ENCODE assay signal across 16 cellular contexts in the genomic region with DNA sequence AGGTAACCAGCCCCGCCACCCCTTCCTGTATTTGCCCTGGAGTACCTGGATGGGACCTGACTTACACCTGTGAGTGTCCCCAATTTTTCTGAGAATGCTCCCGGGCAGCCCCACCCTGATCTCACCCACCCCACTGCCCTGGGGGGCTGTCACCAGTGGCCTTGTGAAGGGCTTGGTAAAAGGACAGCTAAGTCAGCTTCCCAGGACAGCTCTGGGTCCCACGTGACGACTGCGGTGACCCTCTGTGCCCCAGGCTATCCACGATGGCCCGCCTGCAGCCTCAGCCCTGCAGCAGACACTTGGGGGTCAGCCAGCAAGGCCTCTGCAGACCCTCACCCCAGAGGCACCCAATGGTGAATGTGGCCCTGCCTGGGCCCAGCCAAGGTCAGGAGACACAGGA. TPM values are rescaled to one million over a fixed set of nuclear protein-coding genes. Genes with fewer than 3 reads are reported as not detected.
"Had no signal": no experiment of that assay in that cellular context is flagged by ENCODE, and none has a peak within 500 bp of the region (broad histone marks: within the 10 kb centered on the region; RNA-seq: fewer than 3 reads in every experiment).

No MANE protein-coding gene starts in this region.

- H3K9me3 ChIP-seq: MG63 had no signal

- H3K4me3 ChIP-seq: MG63 had no signal

- H3K27ac ChIP-seq: VCaP had no signal

- DNase-seq: activated CD4-positive, alpha-beta memory T cell treated with anti-CD3 and anti-CD28 coated beads, Interleukin-2, amount 10 ng/mL, durations not matched to agents 7 days and 5 days; activated CD4-positive, alpha-beta T cell treated with anti-CD3 and anti-CD28 coated beads, Interleukin-2, amount 50 U/mL, for 1 hour; activated gamma-delta T cell; activated T-cell treated with anti-CD3 and anti-CD28 coated beads for 4 hours; amygdala; MG63; NCI-H1436; NCI-H1694 treated with DMSO at 0.1 percent for 48 hours; NCI-H2081; NCI-H510A treated with DMSO at 0.1 percent for 48 hours; NCI-H69; NK-92 treated with Interleukin-12 subunit alpha and Interleukin-12 subunit beta, amount 100 ng/mL, for 24 hours; SHP77 treated with DMSO at 0.1 percent for 48 hours had no signal

- H3K27me3 ChIP-seq: MG63 had no signal

- ATAC-seq: activated T-helper 17 cell treated with anti-CD3 and anti-CD28 coated beads, Interleukin-2, amount 50 U/mL, for 72 hours had no signal

RNA-seq across cellular contexts. Expression of a gene that starts 7.1 kb away (rescaled TPM):
- total RNA-seq: activated CD4-positive, alpha-beta memory T cell treated with anti-CD3 and anti-CD28 coated beads, Interleukin-2, amount 10 ng/mL, durations not matched to agents 7 days and 5 days; activated CD4-positive, alpha-beta T cell treated with anti-CD3 and anti-CD28 coated beads for 36 hours had no signal
